Comparison of ENCODE assay signal across 10 cellular contexts in genomic region chr1:86739901-86740507, GRCh38. TPM values are rescaled to one million over a fixed set of nuclear protein-coding genes. Genes with fewer than 3 reads are reported as not detected.
A peak's percentile ranks its signal among the peaks of the same experiment; 100 is the strongest.
DNase-seq lines count a peak whose midpoint lies in the region; ATAC-seq and TF ChIP-seq lines count a peak whose summit lies in the region.
"Had no signal": no experiment of that assay in that cellular context is flagged by ENCODE, and none has a peak within 500 bp of the region (broad histone marks: within the 10 kb centered on the region; RNA-seq: fewer than 3 reads in every experiment).

No MANE protein-coding gene starts in this region.

- H3K4me1 ChIP-seq in CD8-positive, alpha-beta memory T cell (ENCODE audit: insufficient read depth, low read length), result peaks cover 11% of the 10 kb centered on the region

- H3K27me3 ChIP-seq in CD8-positive, alpha-beta memory T cell (ENCODE audit: insufficient read depth, low read length, poor library complexity, severe bottlenecking), result no peaks in the 10 kb centered on the region

- H3K4me3 ChIP-seq in CD8-positive, alpha-beta memory T cell (ENCODE audit: low read length), result peak overlapping the region; percentile 7
- no peak overlapping the region for H3K4me3 ChIP-seq in fibroblast of villous mesenchyme (ENCODE audit: low read depth, low read length)

- POLR2A ChIA-PET in CD8-positive, alpha-beta memory T cell (lab: Charles Lee), result interaction anchor here (1.5 kb wide), 1 partner anchor 35 kb away, joined by 8 read pairs; the partner anchor contains the start of gene SH3GLB1

- H3K9me3 ChIP-seq in CD8-positive, alpha-beta memory T cell (ENCODE audit: low read length), result no peaks in the 10 kb centered on the region

- no peak overlapping the region for H3K4me3 Mint-ChIP-seq in CD8-positive, alpha-beta memory T cell
- H3K4me3 Mint-ChIP-seq: dendritic cell treated with granulocyte-macrophage colony-stimulating factor and Interleukin-4, amounts not matched to agents 40 ng/mL and 50 ng/mL, for 4 days had no signal

- H3K9me3 Mint-ChIP-seq in CD8-positive, alpha-beta memory T cell, result no peaks in the 10 kb centered on the region
- H3K9me3 Mint-ChIP-seq: dendritic cell treated with granulocyte-macrophage colony-stimulating factor and Interleukin-4, amounts not matched to agents 40 ng/mL and 50 ng/mL, for 4 days had no signal

- ATAC-seq in GM19395 (IDR thresholded peaks at IDR 0.05; ENCODE audit: unreplicated experiment) (peak; percentile 89), HG03460 (IDR thresholded peaks at IDR 0.05; ENCODE audit: unreplicated experiment) (peak; percentile 74), HG03280 (IDR thresholded peaks at IDR 0.05; ENCODE audit: unreplicated experiment) (no peak), sciatic nerve (no peak)

- no peak for TF ChIP-seq CTCF in fibroblast of villous mesenchyme (IDR thresholded peaks at IDR 0.05; ENCODE audit: insufficient read depth, low read depth, low read length)

- H3K27me3 Mint-ChIP-seq in CD8-positive, alpha-beta memory T cell, result no peaks in the 10 kb centered on the region
- H3K27me3 Mint-ChIP-seq: dendritic cell treated with granulocyte-macrophage colony-stimulating factor and Interleukin-4, amounts not matched to agents 40 ng/mL and 50 ng/mL, for 4 days had no signal

- peaks cover 10 to 48% (median 16%) of the 10 kb centered on the region in 3 donors for H3K36me3 Mint-ChIP-seq in CD8-positive, alpha-beta memory T cell

- H3K4me1 Mint-ChIP-seq in CD8-positive, alpha-beta memory T cell, result peaks cover 5 to 7% (median 5%) of the 10 kb centered on the region in 3 donors

- CTCF ChIA-PET in CD8-positive, alpha-beta memory T cell (lab: Charles Lee), result interaction anchor here (2.9 kb wide), 1 partner anchor 36 kb away, joined by 17 read pairs; the partner anchor contains the start of gene SH3GLB1

- peak in 1 of 5 donors; percentile 18 for DNase-seq in CD8-positive, alpha-beta memory T cell
- peak; percentile 33 for DNase-seq in fibroblast of villous mesenchyme (ENCODE audit: low read depth)
- DNase-seq in NCI-H446 treated with DMSO at 0.1 percent for 48 hours (lab: John Stamatoyannopoulos, UW), result no peak
- DNase-seq in sciatic nerve (ENCODE audit: low spot score), result no peak
- DNase-seq in SW 1271 (lab: John Stamatoyannopoulos, UW), result no peak
- DNase-seq: NCI-H524 had no signal

- intact Hi-C loops in sciatic nerve (cut with DNase I), result no loop called here

- H3K27ac Mint-ChIP-seq in CD8-positive, alpha-beta memory T cell, result no peak overlapping the region
- H3K27ac Mint-ChIP-seq: dendritic cell treated with granulocyte-macrophage colony-stimulating factor and Interleukin-4, amounts not matched to agents 40 ng/mL and 50 ng/mL, for 4 days had no signal

- no peak overlapping the region for H3K27ac ChIP-seq in CD8-positive, alpha-beta memory T cell (ENCODE audit: low read depth, low read length)

- H3K36me3 ChIP-seq in CD8-positive, alpha-beta memory T cell (ENCODE audit: insufficient read depth, low read length), result peaks cover 32% of the 10 kb centered on the region

RNA-seq across cellular contexts. Expression of gene SH3GLB1, which starts 35.6 kb away (rescaled TPM):
- total RNA-seq in CD8-positive, alpha-beta memory T cell, result 10 to 100 TPM; 66.3 to 69.7 TPM
- polyA plus RNA-seq in CD8-positive, alpha-beta memory T cell, result 48.6 TPM
- total RNA-seq in fibroblast of villous mesenchyme (44.5 and 47.9 TPM in 2 replicates), sciatic nerve (77.6 TPM)

Comparison
In these comparisons a context has a peak if more than half of its experiments do, and no peak if none do; other contexts are left out.
1. ATAC-seq: peak in GM19395 (single experiment) and HG03460 (single experiment); none in HG03280 (single experiment) and sciatic nerve (single experiment).